ENCODE assay signal across 11 cellular contexts in the genomic region with DNA sequence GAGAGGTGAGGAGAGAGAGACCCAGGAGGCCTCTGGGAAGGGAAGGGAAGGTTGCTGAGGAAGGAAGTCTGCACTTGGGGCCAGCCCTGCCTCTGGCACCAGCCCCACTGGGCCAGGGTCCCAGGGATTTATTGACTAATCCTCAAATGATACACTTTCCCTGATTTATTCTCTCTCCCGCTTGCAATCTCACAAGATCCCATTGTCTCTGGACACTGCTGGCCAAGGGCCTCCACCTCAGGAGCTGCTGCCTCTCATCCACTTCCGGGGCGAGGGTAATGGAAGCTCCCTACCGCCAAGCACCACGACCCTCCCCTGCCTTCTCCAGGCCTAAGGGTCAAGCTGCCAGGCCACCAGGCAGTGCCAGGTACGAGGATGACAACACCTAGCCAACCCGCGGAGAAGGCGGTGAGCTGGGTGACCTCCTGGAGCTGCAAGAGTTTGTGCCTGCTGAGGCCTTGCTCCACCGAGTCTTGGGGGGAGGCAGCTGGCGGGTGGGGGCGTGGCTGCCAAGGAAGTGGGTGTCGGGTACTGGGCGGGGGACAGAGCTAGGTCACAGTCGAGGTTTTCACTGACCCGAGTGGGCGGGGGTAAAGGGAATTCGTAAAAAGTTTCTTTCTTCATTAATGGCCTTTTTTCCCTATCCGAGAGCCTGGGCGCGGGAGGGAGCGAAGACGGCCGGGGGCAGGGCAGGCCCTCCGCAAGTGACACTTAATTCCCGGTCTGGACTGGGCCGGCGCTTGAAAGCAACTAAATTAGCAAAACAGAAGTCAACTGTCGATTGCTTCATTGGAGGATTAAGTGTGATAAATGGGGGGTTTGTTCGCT. TPM values are rescaled to one million over a fixed set of nuclear protein-coding genes. Genes with fewer than 3 reads are reported as not detected.
DNase-seq lines count a peak whose midpoint lies in the region; ATAC-seq and TF ChIP-seq lines count a peak whose summit lies in the region.
"Had no signal": no experiment of that assay in that cellular context is flagged by ENCODE, and none has a peak within 500 bp of the region (broad histone marks: within the 10 kb centered on the region; RNA-seq: fewer than 3 reads in every experiment).

No MANE protein-coding gene starts in this region.

- TF ChIP-seq CTCF in gastroesophageal sphincter (IDR thresholded peaks at IDR 0.05), result no peak
- no peak for TF ChIP-seq CTCF in nephron progenitor cell (IDR thresholded peaks at IDR 0.05)

- no peak for TF ChIP-seq POLR2A in gastroesophageal sphincter (IDR thresholded peaks at IDR 0.05)

- no peaks in the 10 kb centered on the region for H3K27me3 ChIP-seq in gastroesophageal sphincter

- peaks cover 61% of the 10 kb centered on the region for H3K4me1 Mint-ChIP-seq in nephron progenitor cell

- peaks cover 78% of the 10 kb centered on the region for H3K27me3 Mint-ChIP-seq in nephron progenitor cell (ENCODE audit: low read depth, poor library complexity)

- peak; percentile 3 for DNase-seq in stimulated activated CD4-positive, alpha-beta T cell treated with anti-CD3 and anti-CD28 coated beads, Interleukin-4, amount 100 ng/mL, for 1 hour
- no peak for DNase-seq in stimulated activated CD4-positive, alpha-beta T cell treated with anti-CD3 and anti-CD28 coated beads, Interleukin-2, amount 100 ng/mL, for 48 hours
- DNase-seq in nephron progenitor cell (peak; percentile 52), COR-L47 (lab: John Stamatoyannopoulos, UW) (no peak), SK-N-DZ (ENCODE audit: low spot score) (no peak), NCI-H2227 (lab: John Stamatoyannopoulos, UW; ENCODE audit: unreplicated experiment) (no peak)
- DNase-seq: activated T-cell treated with anti-CD3 and anti-CD28 coated beads, Interleukin-2, amount 50 U/mL, for 72 hours; cerebellar nuclear complex; NCI-H748 treated with DMSO at 0.1 percent for 48 hours had no signal

- H3K4me3 ChIP-seq in gastroesophageal sphincter, result no peak overlapping the region

- H3K4me3 Mint-ChIP-seq in nephron progenitor cell, result peak overlapping the region; percentile 76

- peaks cover 0 to 46% (median 26%) of the 10 kb centered on the region in 3 donors for H3K4me1 ChIP-seq in gastroesophageal sphincter

- WGBS in gastroesophageal sphincter (ENCODE audit: low coverage in 1 of 2), 2 donors, result 53 to 70% methylated on average over 6 to 14 of the region's 30 CpGs

- H3K36me3 ChIP-seq in gastroesophageal sphincter, result no peaks in the 10 kb centered on the region

- H3K27ac Mint-ChIP-seq in nephron progenitor cell, result no peak overlapping the region
- H3K27ac Mint-ChIP-seq: activated T-cell treated with anti-CD3 and anti-CD28 coated beads, Interleukin-2, amount 50 U/mL, for 72 hours had no signal

- peak overlapping the region in 3 of 4 donors; percentile 8 to 48 (median 34) for H3K27ac ChIP-seq in gastroesophageal sphincter

- no peak for ATAC-seq in gastroesophageal sphincter
- ATAC-seq in activated CD4-positive, CD25-positive, alpha-beta regulatory T cell treated with anti-CD3 and anti-CD28 coated beads, Interleukin-2, amount 50 U/mL, for 24 hours, result no peak

- no peaks in the 10 kb centered on the region for H3K9me3 Mint-ChIP-seq in nephron progenitor cell
- H3K9me3 Mint-ChIP-seq: activated T-cell treated with anti-CD3 and anti-CD28 coated beads, Interleukin-2, amount 50 U/mL, for 72 hours had no signal

- H3K9me3 ChIP-seq in gastroesophageal sphincter, result no peaks in the 10 kb centered on the region

- TF ChIP-seq EP300 in gastroesophageal sphincter (IDR thresholded peaks at IDR 0.05), result no peak

- H3K36me3 Mint-ChIP-seq in nephron progenitor cell (ENCODE audit: low read depth), result no peaks in the 10 kb centered on the region

RNA-seq across cellular contexts. Expression of a gene that starts 43.4 kb away (rescaled TPM):
- total RNA-seq in gastroesophageal sphincter, result 10 to 100 TPM in 2 of 4 donors, 1 to 10 TPM in 2; 8.2 to 25.8 (median 11.7) TPM
- 5.3 and 8.4 TPM in 2 replicates for polyA plus RNA-seq in SK-N-DZ (2014; cell fraction: cytosol; rRNA removed)
- 2.2 and 3.9 TPM in 2 replicates for polyA plus RNA-seq in SK-N-DZ (2014; cell fraction: nucleus; rRNA removed)

Comparison
In these comparisons a context has a peak if more than half of its experiments do, and no peak if none do; other contexts are left out.
1. DNase-seq: peak in stimulated activated CD4-positive, alpha-beta T cell treated with anti-CD3 and anti-CD28 coated beads, Interleukin-4, amount 100 ng/mL, for 1 hour (single experiment) and nephron progenitor cell (single experiment); none in stimulated activated CD4-positive, alpha-beta T cell treated with anti-CD3 and anti-CD28 coated beads, Interleukin-2, amount 100 ng/mL, for 48 hours (0 of 2), COR-L47 (single experiment), SK-N-DZ (single experiment) and NCI-H2227 (single experiment).